ENCODE assay signal across 8 cellular contexts in the genomic region with DNA sequence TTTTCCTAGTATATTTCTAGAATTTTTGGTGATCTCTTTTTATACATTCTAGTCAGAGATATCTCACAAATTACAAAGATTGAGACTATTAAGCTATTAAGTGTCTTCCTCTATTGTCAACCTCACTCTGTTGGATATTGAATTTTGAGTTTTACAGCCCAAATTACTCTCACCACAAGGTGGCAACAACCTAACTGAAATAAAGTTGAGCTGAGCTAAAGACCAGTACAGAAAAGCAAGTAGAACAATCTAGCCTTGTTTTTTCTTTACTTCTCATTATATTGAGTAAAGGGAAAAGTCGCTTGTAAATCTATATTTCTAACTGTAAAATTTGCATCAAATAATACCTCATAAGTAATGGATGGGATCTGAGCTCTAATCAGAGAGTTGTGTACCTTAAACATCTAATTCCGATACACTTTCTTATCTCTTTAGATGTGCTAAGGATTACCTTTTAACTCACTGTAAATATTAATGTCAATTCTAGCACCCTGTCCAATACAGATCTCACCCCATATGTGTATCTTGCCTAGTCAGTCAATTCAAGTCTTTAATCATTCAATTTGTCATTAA. TPM values are rescaled to one million over a fixed set of nuclear protein-coding genes. Genes with fewer than 3 reads are reported as not detected.
A peak's percentile ranks its signal among the peaks of the same experiment; 100 is the strongest.
DNase-seq lines count a peak whose midpoint lies in the region; ATAC-seq and TF ChIP-seq lines count a peak whose summit lies in the region.

No MANE protein-coding gene starts in this region.

- POLR2A ChIA-PET in Panc1 (lab: Charles Lee), result no interaction called here

- H3K9me3 ChIP-seq in heart right ventricle, result no peaks in the 10 kb centered on the region
- H3K9me3 ChIP-seq in Panc1 (ENCODE audit: control insufficient read depth, insufficient read depth, low read depth, low read length), result no peaks in the 10 kb centered on the region
- H3K9me3 ChIP-seq in gastrocnemius medialis, result no peaks in the 10 kb centered on the region

- no peak overlapping the region for H3K4me3 ChIP-seq in heart right ventricle
- H3K4me3 ChIP-seq in Panc1 (ENCODE audit: low read depth in 2 of 2, low read length in 2 of 2), result no peak overlapping the region
- H3K4me3 ChIP-seq in H7 (ENCODE audit: insufficient read depth, low read depth, low read length), result no peak overlapping the region
- H3K4me3 ChIP-seq in gastrocnemius medialis, result no peak overlapping the region

- WGBS in heart right ventricle, 2 donors, result 62 to 66% methylated on average over 2 of the region's 2 CpGs

- DNase-seq in heart right ventricle, result no peak
- DNase-seq in cardiac septum (ENCODE audit: low spot score), result no peak
- no peak for DNase-seq in Panc1 (ENCODE audit: low read depth, low spot score)
- peak; percentile 73 for DNase-seq in fibroblast of peridontal ligament (ENCODE audit: extremely low read depth)
- DNase-seq in stromal cell of bone marrow (ENCODE audit: low read depth), result peak; percentile 26
- no peak for DNase-seq in NCI-H82 treated with DMSO at 0.1 percent for 48 hours (lab: John Stamatoyannopoulos, UW; ENCODE audit: unreplicated experiment)
- no peak for DNase-seq in H7
- no peak for DNase-seq in gastrocnemius medialis

- no TSS peak for BruUV-seq in Panc1 (replicated peaks; lab: Mats Ljungman, UMichigan)

- H3K36me3 ChIP-seq in heart right ventricle (no peaks in the 10 kb centered on the region), Panc1 (ENCODE audit: control insufficient read depth, insufficient read depth, low read length) (no peaks in the 10 kb centered on the region), H7 (replicated peaks; ENCODE audit: control insufficient read depth, insufficient read depth, low read length) (no peaks in the 10 kb centered on the region), gastrocnemius medialis (no peaks in the 10 kb centered on the region)

- H3K27me3 ChIP-seq in heart right ventricle, result peaks cover 0 to 34% (median 15%) of the 10 kb centered on the region in 7 donors
- peaks cover 3% of the 10 kb centered on the region; the same call in 1 of the 2 replicates for H3K27me3 ChIP-seq in Panc1 (ENCODE audit: control insufficient read depth, insufficient read depth, low read length)
- H3K27me3 ChIP-seq in H7 (ENCODE audit: control insufficient read depth, insufficient read depth, low read length), result no peaks in the 10 kb centered on the region; the same call in 1 of the 2 replicates
- peaks cover 2 to 5% (median 4%) of the 10 kb centered on the region in 3 donors for H3K27me3 ChIP-seq in gastrocnemius medialis

- CTCF ChIA-PET in Panc1 (lab: Charles Lee), result interaction anchor here (0.6 to 2.7 kb wide), 3 partner anchors 42 to 235 kb away, joined by 3 to 30 read pairs (median 3); no protein-coding TSS in a partner anchor

- intact Hi-C loops in heart right ventricle (cut with DNase I), result loop anchor here in 1 of 10 donors (5.0 kb wide), 1 partner anchor 46 kb away; the partner anchor contains the start of gene RNF13
- intact Hi-C loops in cardiac septum (cut with DNase I), result no loop called here
- intact Hi-C loops in Panc1 (cut with micrococcal nuclease; ENCODE audit: unreplicated experiment), result loop anchor here (5.0 kb wide), 1 partner anchor 41 kb away; no protein-coding TSS in a partner anchor
- intact Hi-C loops in gastrocnemius medialis (cut with DNase I; ENCODE audit: low total_unique reads), result loop anchor here (1.0 kb wide), 1 partner anchor 42 kb away; no protein-coding TSS in a partner anchor

- in situ Hi-C loops in Panc1 (cut with HindIII; ENCODE audit: low pct_unique_long_range_greater_than_20kb, low sequenced_read_pairs), result no loop called here
- in situ Hi-C loops in gastrocnemius medialis (cut with MboI; ENCODE audit: low sequenced_read_pairs in 4 of 4), result no loop called here

- no peak overlapping the region for H3K27ac ChIP-seq in heart right ventricle
- H3K27ac ChIP-seq in Panc1 (ENCODE audit: low read length), result no peak overlapping the region
- H3K27ac ChIP-seq in gastrocnemius medialis, result no peak overlapping the region

- H3K4me1 ChIP-seq in heart right ventricle (no peaks in the 10 kb centered on the region), Panc1 (ENCODE audit: control insufficient read depth, insufficient read depth, low read length) (no peaks in the 10 kb centered on the region), gastrocnemius medialis (no peaks in the 10 kb centered on the region)

- TF ChIP-seq CTCF in heart right ventricle (IDR thresholded peaks at IDR 0.05) (peak in 7 of 9 donors; percentile 31 to 54 (median 42)), Panc1 (IDR thresholded peaks at IDR 0.05) (peak; percentile 66; the same call in 1 of the 2 replicates), gastrocnemius medialis (IDR thresholded peaks at IDR 0.05 in 4 of 5, conservative IDR thresholded peaks at IDR 0.05 in 1 of 5) (peak in 2 of 5 experiments; percentile 7 to 36)

- TF ChIP-seq POLR2A in gastrocnemius medialis (IDR thresholded peaks at IDR 0.05), result no peak

- ATAC-seq in heart right ventricle, result no peak
- peak; percentile 70; the same call in 1 of the 2 replicates for ATAC-seq in Panc1
- ATAC-seq in gastrocnemius medialis, result no peak

RNA-seq across cellular contexts. Expression of gene COMMD2, which starts 13.6 kb away (rescaled TPM):
- 10 to 100 TPM; 14.1 to 22.9 (median 19.0) TPM for total RNA-seq in heart right ventricle
- 10 to 100 TPM in 1 of 2 donors, 1 to 10 TPM in 1; 4.6 to 10.8 TPM for polyA plus RNA-seq in heart right ventricle
- 19.5 TPM for total RNA-seq in cardiac septum
- total RNA-seq in Panc1 (2021; ENCODE audit: unreplicated experiment), result 70.2 TPM
- 53.1 TPM for polyA plus RNA-seq in Panc1 (2012; ENCODE audit: insufficient read length)
- total RNA-seq in H7 (2014; rRNA removed; shearing (Covaris generic)), result 41.3 and 58.9 TPM in 2 replicates
- total RNA-seq in gastrocnemius medialis, result 10 to 100 TPM in 1 of 4 donors, 1 to 10 TPM in 3; 7.9 to 10.0 (median 8.6) TPM

RNA-seq across cellular contexts. Expression of gene ANKUB1, which starts 26.5 kb away (rescaled TPM):
- total RNA-seq in heart right ventricle (not detected), cardiac septum (not detected), Panc1 (2021; ENCODE audit: unreplicated experiment) (not detected), gastrocnemius medialis (not detected)
- polyA plus RNA-seq in heart right ventricle, result not detected
- not detected for polyA plus RNA-seq in Panc1 (2012; ENCODE audit: insufficient read length)
- total RNA-seq in H7 (2014; rRNA removed; shearing (Covaris generic)), result not detected in 2 replicates

RNA-seq across cellular contexts. Expression of gene RNF13, which starts 47.2 kb away (rescaled TPM):
- total RNA-seq in heart right ventricle, result 10 to 100 TPM; 46.6 to 72.3 (median 55.5) TPM
- polyA plus RNA-seq in heart right ventricle, result 10 to 100 TPM; 24.8 to 36.4 TPM
- total RNA-seq in cardiac septum, result 46.6 TPM
- 76.9 TPM for total RNA-seq in Panc1 (2021; ENCODE audit: unreplicated experiment)
- polyA plus RNA-seq in Panc1 (2012; ENCODE audit: insufficient read length), result 37.4 TPM
- 31.0 and 31.3 TPM in 2 replicates for total RNA-seq in H7 (2014; rRNA removed; shearing (Covaris generic))
- total RNA-seq in gastrocnemius medialis, result 10 to 100 TPM; 48.3 to 63.6 (median 56.9) TPM

Comparison
In these comparisons a context has a peak if more than half of its experiments do, and no peak if none do; other contexts are left out.
1. DNase-seq: peak in fibroblast of peridontal ligament (single experiment) and stromal cell of bone marrow (single experiment); none in heart right ventricle (0 of 2), cardiac septum (single experiment), Panc1 (single experiment), NCI-H82 treated with DMSO at 0.1 percent for 48 hours (single experiment), H7 (single experiment) and gastrocnemius medialis (0 of 2).